ENCODE assay signal across 10 cellular contexts in genomic region chr17:7580631-7581554, GRCh38. TPM values are rescaled to one million over a fixed set of nuclear protein-coding genes. Genes with fewer than 3 reads are reported as not detected.
A peak's percentile ranks its signal among the peaks of the same experiment; 100 is the strongest.
DNase-seq lines count a peak whose midpoint lies in the region; ATAC-seq and TF ChIP-seq lines count a peak whose summit lies in the region.
"Had no signal": no experiment of that assay in that cellular context is flagged by ENCODE, and none has a peak within 500 bp of the region (broad histone marks: within the 10 kb centered on the region; RNA-seq: fewer than 3 reads in every experiment).

No MANE protein-coding gene starts in this region.

- peak overlapping the region; percentile 18 to 34 for H3K4me3 ChIP-seq in right atrium auricular region
- H3K4me3 ChIP-seq in vagina = peak overlapping the region; percentile 6 to 28

- intact Hi-C loops in left ventricle myocardium superior (cut with micrococcal nuclease) = no loop called here
- intact Hi-C loops in vagina (cut with DNase I) = no loop called here

- H3K27me3 Mint-ChIP-seq in mesothelial cell of epicardium (ENCODE audit: low read depth) = no peaks in the 10 kb centered on the region

- peaks cover 0 to 63% of the 10 kb centered on the region in 2 donors for H3K4me1 ChIP-seq in right atrium auricular region
- H3K4me1 ChIP-seq in vagina = peaks cover 71% of the 10 kb centered on the region

- in situ Hi-C loops in KBM-7 (cut with MboI; ENCODE audit: low pct_unique_long_range_greater_than_20kb, low sequenced_read_pairs) = no loop called here

- peaks cover 33% of the 10 kb centered on the region for H3K36me3 Mint-ChIP-seq in mesothelial cell of epicardium

- H3K36me3 ChIP-seq in right atrium auricular region (peaks cover 33% of the 10 kb centered on the region), vagina (peaks cover 3 to 31% of the 10 kb centered on the region in 2 donors)

- TF ChIP-seq CTCF in right atrium auricular region (IDR thresholded peaks at IDR 0.05) = no peak
- TF ChIP-seq CTCF in mesothelial cell of epicardium (IDR thresholded peaks at IDR 0.05; ENCODE audit: unreplicated experiment) = no peak
- no peak for TF ChIP-seq CTCF in vagina (IDR thresholded peaks at IDR 0.05)

- ATAC-seq in left ventricle myocardium superior = no peak
- no peak for ATAC-seq in GM21737 (IDR thresholded peaks at IDR 0.05; ENCODE audit: unreplicated experiment)

- no peaks in the 10 kb centered on the region for H3K9me3 Mint-ChIP-seq in mesothelial cell of epicardium

- H3K4me3 Mint-ChIP-seq in mesothelial cell of epicardium = no peak overlapping the region

- peaks cover 43% of the 10 kb centered on the region for H3K4me1 Mint-ChIP-seq in mesothelial cell of epicardium

- H3K27me3 ChIP-seq in right atrium auricular region (no peaks in the 10 kb centered on the region), vagina (no peaks in the 10 kb centered on the region)

- DNase-seq in right atrium auricular region (ENCODE audit: low spot score) (no peak), left ventricle myocardium superior (no peak), mesothelial cell of epicardium (ENCODE audit: low spot score in 2 of 2, unreplicated experiment in 2 of 2) (no peak), vagina (ENCODE audit: extremely low spot score in 2 of 2) (no peak), HT-29 (ENCODE audit: low spot score) (no peak), KBM-7 (no peak)
- DNase-seq: activated CD4-positive, alpha-beta T cell treated with anti-CD3 and anti-CD28 coated beads, Interleukin-2, amount 50 U/mL, for 1 hour; DMS79 treated with DMSO at 0.1 percent for 48 hours had no signal

- peak overlapping the region; percentile 76 to 97 for H3K27ac ChIP-seq in right atrium auricular region
- peak overlapping the region; percentile 71 for H3K27ac ChIP-seq in angular gyrus (ENCODE audit: low read depth, low read length)
- H3K27ac ChIP-seq in vagina = peak overlapping the region; percentile 97

- no peaks in the 10 kb centered on the region for H3K9me3 ChIP-seq in right atrium auricular region
- no peaks in the 10 kb centered on the region for H3K9me3 ChIP-seq in vagina

- peak overlapping the region; percentile 32 for H3K27ac Mint-ChIP-seq in mesothelial cell of epicardium

- TF ChIP-seq POLR2A in vagina (IDR thresholded peaks at IDR 0.05) = no peak

RNA-seq across cellular contexts. Expression of gene CD68, which starts 1.5 kb away (rescaled TPM):
- total RNA-seq in right atrium auricular region (10 to 100 TPM; 16.2 to 54.2 TPM), left ventricle myocardium superior (26.6 TPM), mesothelial cell of epicardium (0.44 to 0.86 TPM (median 0.78 TPM) in 3 replicates), vagina (40.0 TPM)
- total RNA-seq in HT-29 (2014; rRNA removed; shearing (Covaris generic)) = 4.0 and 6.6 TPM in 2 replicates

RNA-seq across cellular contexts. Expression of gene MPDU1, which starts 2.8 kb away (rescaled TPM):
- total RNA-seq in right atrium auricular region = 10 to 100 TPM; 55.4 to 81.1 TPM
- total RNA-seq in left ventricle myocardium superior = 28.0 TPM
- 44.8 to 45.5 TPM (median 45.5 TPM) in 3 replicates for total RNA-seq in mesothelial cell of epicardium
- 73.4 TPM for total RNA-seq in vagina
- total RNA-seq in HT-29 (2014; rRNA removed; shearing (Covaris generic)) = 79.8 and 81.4 TPM in 2 replicates

RNA-seq across cellular contexts. Expression of gene SOX15, which starts 9.0 kb away (rescaled TPM):
- total RNA-seq in right atrium auricular region = 10 to 100 TPM in 1 of 2 donors, 1 to 10 TPM in 1; 5.6 to 11.5 TPM
- total RNA-seq in left ventricle myocardium superior = 1.2 TPM
- 2.0 to 2.3 TPM (median 2.1 TPM) in 3 replicates for total RNA-seq in mesothelial cell of epicardium
- 44.4 TPM for total RNA-seq in vagina
- total RNA-seq in HT-29 (2014; rRNA removed; shearing (Covaris generic)) = 0.70 TPM in 1 of 2 replicates, not detected in the other

RNA-seq across cellular contexts. Expression of gene SENP3, which starts 19.2 kb away (rescaled TPM):
- total RNA-seq in right atrium auricular region (10 to 100 TPM; 45.9 to 56.1 TPM), left ventricle myocardium superior (32.8 TPM), mesothelial cell of epicardium (50.3 to 55.9 TPM (median 51.5 TPM) in 3 replicates), vagina (60.2 TPM)
- total RNA-seq in HT-29 (2014; rRNA removed; shearing (Covaris generic)) = 73.2 and 74.3 TPM in 2 replicates

RNA-seq across cellular contexts. Expression of gene TNFSF13, which starts 22.3 kb away (rescaled TPM):
- total RNA-seq in right atrium auricular region (10 to 100 TPM; 11.0 to 16.9 TPM), left ventricle myocardium superior (8.5 TPM), mesothelial cell of epicardium (4.3 to 6.1 TPM (median 5.2 TPM) in 3 replicates), vagina (20.1 TPM)
- total RNA-seq in HT-29 (2014; rRNA removed; shearing (Covaris generic)) = 15.6 and 19.1 TPM in 2 replicates
